ENCODE assay signal across 24 cellular contexts in the genomic region with DNA sequence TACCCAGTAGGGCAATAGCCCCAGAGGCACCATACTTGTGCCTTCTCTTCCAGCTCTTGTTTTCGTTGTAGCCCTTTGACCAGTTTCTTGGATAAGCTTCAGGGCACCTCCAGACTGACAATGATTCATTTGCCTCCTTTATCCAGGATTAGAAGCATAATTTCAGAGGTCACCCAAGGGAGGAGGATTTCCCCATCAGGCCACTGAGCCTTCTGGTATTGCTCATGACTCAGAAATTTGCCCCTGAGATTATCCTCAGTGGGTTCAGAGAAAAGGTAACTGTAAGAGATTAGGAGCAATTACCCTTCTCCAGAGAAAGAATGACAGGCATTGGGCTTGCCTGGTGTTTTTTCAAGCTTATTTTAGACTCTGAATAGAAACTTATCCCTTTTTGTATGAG.
"Had no signal": no experiment of that assay in that cellular context is flagged by ENCODE, and none has a peak within 500 bp of the region (broad histone marks: within the 10 kb centered on the region; RNA-seq: fewer than 3 reads in every experiment).

No MANE protein-coding gene starts in this region.

- H3K4me3 ChIP-seq: ascending aorta, breast epithelium, mucosa of descending colon, neural progenitor cell, psoas muscle, right lobe of liver, smooth muscle cell, stomach, testis, upper lobe of left lung had no signal

- DNase-seq: activated B cell treated with CpG ODN at 0.5 μM for 24 hours; activated CD4-positive, alpha-beta memory T cell treated with anti-CD3 and anti-CD28 coated beads, Interleukin-2, amount 10 ng/mL, durations not matched to agents 7 days and 5 days; activated CD4-positive, alpha-beta T cell treated with anti-CD3 and anti-CD28 coated beads for 48 hours; activated CD8-positive, alpha-beta memory T cell treated with anti-CD3 and anti-CD28 coated beads, Interleukin-2, amount 10 ng/mL, durations not matched to agents 7 days and 5 days; activated naive CD4-positive, alpha-beta T cell treated with anti-CD3 and anti-CD28 coated beads, Interleukin-2, amount 10 ng/mL, durations not matched to agents 7 days and 5 days; cerebellar nuclear complex; effector CD4-positive, alpha-beta T cell; mesenchymal stem cell; mucosa of descending colon; naive thymus-derived CD4-positive, alpha-beta T cell; psoas muscle; right lobe of liver; stimulated activated CD4-positive, alpha-beta T cell treated with anti-CD3 and anti-CD28 coated beads, Interleukin-4, amount 100 ng/mL, for 24 hours; stomach; T-helper 1 cell; T-helper 9 cell; testis had no signal

- H3K4me3 Mint-ChIP-seq: activated B cell treated with CpG ODN at 0.5 μM for 24 hours; activated CD4-positive, alpha-beta memory T cell treated with anti-CD3 and anti-CD28 coated beads, Interleukin-2, amount 10 ng/mL, durations not matched to agents 7 days and 5 days; activated CD8-positive, alpha-beta memory T cell treated with anti-CD3 and anti-CD28 coated beads, Interleukin-2, amount 10 ng/mL, durations not matched to agents 7 days and 5 days; activated naive CD4-positive, alpha-beta T cell treated with anti-CD3 and anti-CD28 coated beads, Interleukin-2, amount 10 ng/mL, durations not matched to agents 7 days and 5 days; naive thymus-derived CD4-positive, alpha-beta T cell; neural progenitor cell; stimulated activated effector memory CD8-positive, alpha-beta T cell treated with anti-CD3 and anti-CD28 coated beads, Interleukin-12 subunit alpha, Interleukin-12 subunit beta, amount 100 ng/mL, for 72 hours had no signal

- H3K4me1 ChIP-seq: ascending aorta, breast epithelium, psoas muscle, right lobe of liver, stomach, testis, upper lobe of left lung had no signal

- H3K27me3 Mint-ChIP-seq: activated CD4-positive, alpha-beta memory T cell treated with anti-CD3 and anti-CD28 coated beads, Interleukin-2, amount 10 ng/mL, durations not matched to agents 7 days and 5 days; activated CD8-positive, alpha-beta memory T cell treated with anti-CD3 and anti-CD28 coated beads, Interleukin-2, amount 10 ng/mL, durations not matched to agents 7 days and 5 days; activated naive CD4-positive, alpha-beta T cell treated with anti-CD3 and anti-CD28 coated beads, Interleukin-2, amount 10 ng/mL, durations not matched to agents 7 days and 5 days had no signal

- H3K9me3 ChIP-seq: ascending aorta, breast epithelium, mucosa of descending colon, psoas muscle, right lobe of liver, stomach, testis, upper lobe of left lung had no signal

- H3K9ac ChIP-seq: neural progenitor cell had no signal

- H3K9me3 Mint-ChIP-seq: activated B cell treated with CpG ODN at 0.5 μM for 24 hours; activated CD4-positive, alpha-beta memory T cell treated with anti-CD3 and anti-CD28 coated beads, Interleukin-2, amount 10 ng/mL, durations not matched to agents 7 days and 5 days; activated naive CD4-positive, alpha-beta T cell treated with anti-CD3 and anti-CD28 coated beads, Interleukin-2, amount 10 ng/mL, durations not matched to agents 7 days and 5 days; neural progenitor cell had no signal

- H3K27ac ChIP-seq: ascending aorta, breast epithelium, neural progenitor cell, psoas muscle, right lobe of liver, stomach, testis, upper lobe of left lung had no signal

- H3K36me3 Mint-ChIP-seq: activated CD8-positive, alpha-beta memory T cell treated with anti-CD3 and anti-CD28 coated beads, Interleukin-2, amount 10 ng/mL, durations not matched to agents 7 days and 5 days; activated naive CD4-positive, alpha-beta T cell treated with anti-CD3 and anti-CD28 coated beads, Interleukin-2, amount 10 ng/mL, durations not matched to agents 7 days and 5 days; neural progenitor cell; stimulated activated effector memory CD8-positive, alpha-beta T cell treated with anti-CD3 and anti-CD28 coated beads, Interleukin-12 subunit alpha, Interleukin-12 subunit beta, amount 100 ng/mL, for 72 hours had no signal

- H3K4me1 Mint-ChIP-seq: activated B cell treated with CpG ODN at 0.5 μM for 24 hours; activated CD4-positive, alpha-beta memory T cell treated with anti-CD3 and anti-CD28 coated beads, Interleukin-2, amount 10 ng/mL, durations not matched to agents 7 days and 5 days; activated CD8-positive, alpha-beta memory T cell treated with anti-CD3 and anti-CD28 coated beads, Interleukin-2, amount 10 ng/mL, durations not matched to agents 7 days and 5 days; activated naive CD4-positive, alpha-beta T cell treated with anti-CD3 and anti-CD28 coated beads, Interleukin-2, amount 10 ng/mL, durations not matched to agents 7 days and 5 days; naive thymus-derived CD4-positive, alpha-beta T cell; stimulated activated effector memory CD8-positive, alpha-beta T cell treated with anti-CD3 and anti-CD28 coated beads, Interleukin-12 subunit alpha, Interleukin-12 subunit beta, amount 100 ng/mL, for 72 hours had no signal

- H3K4me2 ChIP-seq: smooth muscle cell had no signal

- ATAC-seq: activated CD8-positive, alpha-beta memory T cell treated with anti-CD3 and anti-CD28 coated beads, Interleukin-2, amount 10 ng/mL, durations not matched to agents 7 days and 5 days; esophagus mucosa; mucosa of descending colon; naive thymus-derived CD4-positive, alpha-beta T cell; psoas muscle; right lobe of liver; stimulated activated effector memory CD8-positive, alpha-beta T cell treated with anti-CD3 and anti-CD28 coated beads, Interleukin-12 subunit alpha, Interleukin-12 subunit beta, amount 100 ng/mL, for 72 hours had no signal

- H2AFZ ChIP-seq: neural progenitor cell had no signal

- H3K27me3 ChIP-seq: ascending aorta, neural progenitor cell, testis, upper lobe of left lung had no signal

- H3K36me3 ChIP-seq: ascending aorta, breast epithelium, neural progenitor cell, right lobe of liver, stomach, upper lobe of left lung had no signal

- H3K27ac Mint-ChIP-seq: activated B cell treated with CpG ODN at 0.5 μM for 24 hours; activated CD4-positive, alpha-beta memory T cell treated with anti-CD3 and anti-CD28 coated beads, Interleukin-2, amount 10 ng/mL, durations not matched to agents 7 days and 5 days; activated CD8-positive, alpha-beta memory T cell treated with anti-CD3 and anti-CD28 coated beads, Interleukin-2, amount 10 ng/mL, durations not matched to agents 7 days and 5 days; activated naive CD4-positive, alpha-beta T cell treated with anti-CD3 and anti-CD28 coated beads, Interleukin-2, amount 10 ng/mL, durations not matched to agents 7 days and 5 days; naive thymus-derived CD4-positive, alpha-beta T cell; neural progenitor cell; stimulated activated effector memory CD8-positive, alpha-beta T cell treated with anti-CD3 and anti-CD28 coated beads, Interleukin-12 subunit alpha, Interleukin-12 subunit beta, amount 100 ng/mL, for 72 hours had no signal
